Comparison of ENCODE assay signal across 8 cellular contexts in the genomic region with DNA sequence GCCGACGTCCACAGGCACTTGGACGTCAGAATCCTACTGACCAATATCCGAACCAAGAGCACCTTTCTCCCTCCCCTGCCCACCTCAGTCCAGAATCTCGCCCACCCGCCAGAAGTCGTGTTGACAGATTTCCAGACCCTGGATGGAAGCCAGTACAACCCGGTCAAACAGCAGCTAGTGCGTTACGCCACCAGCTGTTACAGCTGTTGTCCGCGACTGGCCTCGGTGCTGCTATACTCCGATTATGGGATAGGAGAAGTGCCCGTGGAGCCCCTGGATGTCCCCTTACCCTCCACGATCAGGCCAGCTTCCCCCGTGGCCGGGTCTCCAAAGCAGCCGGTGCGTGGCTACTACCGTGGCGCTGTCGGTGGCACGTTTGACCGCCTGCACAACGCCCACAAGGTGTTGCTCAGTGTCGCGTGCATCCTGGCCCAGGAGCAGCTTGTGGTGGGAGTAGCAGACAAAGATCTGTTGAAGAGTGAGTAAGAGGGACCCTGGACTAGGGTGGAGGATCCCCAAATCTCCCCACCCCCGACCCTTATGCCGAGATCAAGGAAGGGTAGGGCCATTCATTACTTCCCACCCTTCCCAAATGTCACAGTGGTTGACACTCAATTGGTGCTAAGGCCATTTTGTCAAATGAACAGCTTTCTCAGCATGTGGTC. TPM values are rescaled to one million over a fixed set of nuclear protein-coding genes. Genes with fewer than 3 reads are reported as not detected.
DNase-seq lines count a peak whose midpoint lies in the region; ATAC-seq, FAIRE-seq and TF ChIP-seq lines count a peak whose summit lies in the region.

No MANE protein-coding gene starts in this region.

- peak overlapping the region; percentile 76 for H3K4me2 ChIP-seq in neural cell (ENCODE audit: low read length)

- peaks cover 18% of the 10 kb centered on the region for H3K36me3 ChIP-seq in effector memory CD4-positive, alpha-beta T cell (ENCODE audit: control insufficient read depth, insufficient read depth, low read length)
- no peaks in the 10 kb centered on the region for H3K36me3 ChIP-seq in neural cell (ENCODE audit: insufficient read depth, low read length)

- H2AFZ ChIP-seq in neural cell (ENCODE audit: low read depth, low read length) = no peak overlapping the region

- intact Hi-C loops in CD4-positive, alpha-beta T cell (cut with DNase I, micrococcal nuclease) = loop anchor here in 1 of 2 experiments (2.0 kb wide), 1 partner anchor 26 kb away; the partner anchor contains the start of gene NAGLU

- H3K79me2 ChIP-seq in neural cell (replicated peaks; ENCODE audit: insufficient read depth, low read length) = peaks cover 16% of the 10 kb centered on the region

- H3K9me3 ChIP-seq in CD4-positive, alpha-beta T cell (ENCODE audit: control insufficient read depth, low read length) = no peaks in the 10 kb centered on the region
- no peaks in the 10 kb centered on the region for H3K9me3 ChIP-seq in effector memory CD4-positive, alpha-beta T cell (ENCODE audit: control insufficient read depth, low read length)
- no peaks in the 10 kb centered on the region for H3K9me3 ChIP-seq in neural cell (ENCODE audit: low read length)

- TF ChIP-seq EP300 in neural cell (conservative IDR thresholded peaks at IDR 0.05; ENCODE audit: poor library complexity, severe bottlenecking) = no peak

- ATAC-seq in CD4-positive, alpha-beta T cell (ENCODE audit: poor library complexity) = no peak
- ATAC-seq in GM21786 (IDR thresholded peaks at IDR 0.05; ENCODE audit: unreplicated experiment) (no peak), GM19455 (IDR thresholded peaks at IDR 0.05; ENCODE audit: unreplicated experiment) (no peak)

- peaks cover 50% of the 10 kb centered on the region for H3K36me3 Mint-ChIP-seq in CD4-positive, alpha-beta T cell (ENCODE audit: low read depth)

- no peaks in the 10 kb centered on the region for H3F3A ChIP-seq in neural cell (ENCODE audit: insufficient read depth, low read length, poor library complexity, severe bottlenecking)

- no peaks in the 10 kb centered on the region for H4K20me1 ChIP-seq in neural cell (ENCODE audit: insufficient read depth)

- POLR2A ChIA-PET in CD4-positive, alpha-beta T cell (lab: Charles Lee) = interaction anchor here (1.7 kb wide), 1 partner anchor 8 kb away, joined by 9 read pairs; no protein-coding TSS in a partner anchor

- no peaks in the 10 kb centered on the region for H3K9me3 Mint-ChIP-seq in CD4-positive, alpha-beta T cell

- peak overlapping the region; percentile 96 for H3K27ac Mint-ChIP-seq in CD4-positive, alpha-beta T cell

- CTCF ChIA-PET in CD4-positive, alpha-beta T cell (lab: Charles Lee) = no interaction called here

- no peaks in the 10 kb centered on the region for H3K27me3 Mint-ChIP-seq in CD4-positive, alpha-beta T cell

- DNase-seq in CD4-positive, alpha-beta T cell = no peak
- peak; percentile 41 for DNase-seq in MV-4-11 (lab: John Stamatoyannopoulos, UW)
- DNase-seq in effector memory CD4-positive, alpha-beta T cell = no peak
- DNase-seq in SKM-1 (lab: John Stamatoyannopoulos, UW; ENCODE audit: unreplicated experiment) = no peak
- DNase-seq in frontal cortex (ENCODE audit: low spot score in 2 of 2) = no peak

- no peaks in the 10 kb centered on the region for H3K27me3 ChIP-seq in CD4-positive, alpha-beta T cell (ENCODE audit: control insufficient read depth, insufficient read depth, low read length)
- no peaks in the 10 kb centered on the region for H3K27me3 ChIP-seq in effector memory CD4-positive, alpha-beta T cell (replicated peaks; ENCODE audit: control insufficient read depth, insufficient read depth, low read length, poor library complexity, severe bottlenecking)
- no peaks in the 10 kb centered on the region for H3K27me3 ChIP-seq in neural cell (ENCODE audit: insufficient read depth, low read depth, low read length)

- H3K4me3 Mint-ChIP-seq in CD4-positive, alpha-beta T cell = peak overlapping the region; percentile 90

- peak overlapping the region; percentile 54 for H3K27ac ChIP-seq in CD4-positive, alpha-beta T cell (ENCODE audit: low read depth, low read length)
- H3K27ac ChIP-seq in effector memory CD4-positive, alpha-beta T cell (ENCODE audit: insufficient read depth, low read length, poor library complexity, severe bottlenecking) = peak overlapping the region; percentile 84
- no peak overlapping the region for H3K27ac ChIP-seq in neural cell (ENCODE audit: low read length)

- peaks cover 39% of the 10 kb centered on the region for H3K4me1 Mint-ChIP-seq in CD4-positive, alpha-beta T cell (ENCODE audit: low read depth)

- no peak for FAIRE-seq in frontal cortex (lab: Jason Lieb, UNC)

- H3K4me3 ChIP-seq in effector memory CD4-positive, alpha-beta T cell (ENCODE audit: insufficient read depth, low read depth, low read length, poor library complexity, severe bottlenecking) = peak overlapping the region; percentile 95
- H3K4me3 ChIP-seq in neural cell (ENCODE audit: low read length) = peak overlapping the region; percentile 93

- peak overlapping the region; percentile 84 for H3K9ac ChIP-seq in neural cell (ENCODE audit: low read length)

- H3K4me1 ChIP-seq in effector memory CD4-positive, alpha-beta T cell (ENCODE audit: control insufficient read depth, insufficient read depth, low read length, poor library complexity, severe bottlenecking) = peaks cover 32% of the 10 kb centered on the region

- no peak for TF ChIP-seq CTCF in CD4-positive, alpha-beta T cell (IDR thresholded peaks at IDR 0.05)
- TF ChIP-seq CTCF in neural cell (IDR thresholded peaks at IDR 0.05; ENCODE audit: poor library complexity, severe bottlenecking) = no peak

- H3K9me2 ChIP-seq in neural cell (ENCODE audit: insufficient read depth, low read length) = no peaks in the 10 kb centered on the region

- TF ChIP-seq RAD21 in neural cell (conservative IDR thresholded peaks at IDR 0.05) = no peak

TF ChIP-seq in neural cell, 6 proteins besides CTCF, POLR2A, EP300 and RAD21:
- no peak for TF ChIP-seq MXI1 (conservative IDR thresholded peaks at IDR 0.05; ENCODE audit: poor library complexity, severe bottlenecking)
- TF ChIP-seq, protein P1, sequence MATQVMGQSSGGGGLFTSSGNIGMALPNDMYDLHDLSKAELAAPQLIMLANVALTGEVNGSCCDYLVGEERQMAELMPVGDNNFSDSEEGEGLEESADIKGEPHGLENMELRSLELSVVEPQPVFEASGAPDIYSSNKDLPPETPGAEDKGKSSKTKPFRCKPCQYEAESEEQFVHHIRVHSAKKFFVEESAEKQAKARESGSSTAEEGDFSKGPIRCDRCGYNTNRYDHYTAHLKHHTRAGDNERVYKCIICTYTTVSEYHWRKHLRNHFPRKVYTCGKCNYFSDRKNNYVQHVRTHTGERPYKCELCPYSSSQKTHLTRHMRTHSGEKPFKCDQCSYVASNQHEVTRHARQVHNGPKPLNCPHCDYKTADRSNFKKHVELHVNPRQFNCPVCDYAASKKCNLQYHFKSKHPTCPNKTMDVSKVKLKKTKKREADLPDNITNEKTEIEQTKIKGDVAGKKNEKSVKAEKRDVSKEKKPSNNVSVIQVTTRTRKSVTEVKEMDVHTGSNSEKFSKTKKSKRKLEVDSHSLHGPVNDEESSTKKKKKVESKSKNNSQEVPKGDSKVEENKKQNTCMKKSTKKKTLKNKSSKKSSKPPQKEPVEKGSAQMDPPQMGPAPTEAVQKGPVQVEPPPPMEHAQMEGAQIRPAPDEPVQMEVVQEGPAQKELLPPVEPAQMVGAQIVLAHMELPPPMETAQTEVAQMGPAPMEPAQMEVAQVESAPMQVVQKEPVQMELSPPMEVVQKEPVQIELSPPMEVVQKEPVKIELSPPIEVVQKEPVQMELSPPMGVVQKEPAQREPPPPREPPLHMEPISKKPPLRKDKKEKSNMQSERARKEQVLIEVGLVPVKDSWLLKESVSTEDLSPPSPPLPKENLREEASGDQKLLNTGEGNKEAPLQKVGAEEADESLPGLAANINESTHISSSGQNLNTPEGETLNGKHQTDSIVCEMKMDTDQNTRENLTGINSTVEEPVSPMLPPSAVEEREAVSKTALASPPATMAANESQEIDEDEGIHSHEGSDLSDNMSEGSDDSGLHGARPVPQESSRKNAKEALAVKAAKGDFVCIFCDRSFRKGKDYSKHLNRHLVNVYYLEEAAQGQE (IDR thresholded peaks at IDR 0.05; ENCODE audit: borderline replicate concordance) = no peak
- no peak for TF ChIP-seq TAF1 (IDR thresholded peaks at IDR 0.05; ENCODE audit: low read depth)
- no peak for TF ChIP-seq SMC3 (conservative IDR thresholded peaks at IDR 0.05; ENCODE audit: poor library complexity)
- TF ChIP-seq POLR2AphosphoS5 (IDR thresholded peaks at IDR 0.05) = no peak
- no peak for TF ChIP-seq EZH2 (IDR thresholded peaks at IDR 0.05; ENCODE audit: borderline replicate concordance, insufficient read depth, low read length, poor library complexity, severe bottlenecking)
TF ChIP-seq in neural cell: peak in this region for 0.

RNA-seq across cellular contexts. Expression of gene COASY, which starts 1.0 kb away (rescaled TPM):
- 10 to 100 TPM; 37.8 to 40.7 TPM for total RNA-seq in CD4-positive, alpha-beta T cell
- 8.2 and 10.1 TPM in 2 replicates for polyA plus RNA-seq in neural cell
- 4.6 and 5.4 TPM in 2 replicates for polyA minus RNA-seq in neural cell
- 4.1 TPM for total RNA-seq in frontal cortex

RNA-seq across cellular contexts. Expression of gene MLX, which starts 3.9 kb away (rescaled TPM):
- 10 to 100 TPM; 29.2 to 32.1 TPM for total RNA-seq in CD4-positive, alpha-beta T cell
- polyA plus RNA-seq in neural cell = 35.7 and 47.2 TPM in 2 replicates
- polyA minus RNA-seq in neural cell = 41.1 and 45.0 TPM in 2 replicates
- total RNA-seq in frontal cortex = 22.8 TPM

RNA-seq across cellular contexts. Expression of gene HSD17B1, which starts 10.3 kb away (rescaled TPM):
- under 1 TPM; 0.80 to 0.81 TPM for total RNA-seq in CD4-positive, alpha-beta T cell
- 1.0 and 2.1 TPM in 2 replicates for polyA plus RNA-seq in neural cell
- 1.4 and 1.7 TPM in 2 replicates for polyA minus RNA-seq in neural cell
- total RNA-seq in frontal cortex = 1.6 TPM

RNA-seq across cellular contexts. Expression of gene PSMC3IP, which starts 14.6 kb away (rescaled TPM):
- 1 to 10 TPM; 2.6 to 3.4 TPM for total RNA-seq in CD4-positive, alpha-beta T cell
- 22.5 and 36.2 TPM in 2 replicates for polyA plus RNA-seq in neural cell
- polyA minus RNA-seq in neural cell = 6.3 and 8.0 TPM in 2 replicates
- total RNA-seq in frontal cortex = 4.5 TPM

RNA-seq across cellular contexts. Expression of gene NAGLU, which starts 26.9 kb away (rescaled TPM):
- total RNA-seq in CD4-positive, alpha-beta T cell = 1 to 10 TPM; 7.8 TPM
- polyA plus RNA-seq in neural cell = 12.1 and 17.1 TPM in 2 replicates
- polyA minus RNA-seq in neural cell = 7.6 and 8.5 TPM in 2 replicates
- 10.6 TPM for total RNA-seq in frontal cortex
